In genomic region chr3:67781218-67781617, GRCh38 we compare ENCODE assay signal across 24 cellular contexts.
"Had no signal": no experiment of that assay in that cellular context is flagged by ENCODE, and none has a peak within 500 bp of the region (broad histone marks: within the 10 kb centered on the region; RNA-seq: fewer than 3 reads in every experiment).

No MANE protein-coding gene starts in this region.

- H3K9me3 Mint-ChIP-seq: dendritic cell treated with granulocyte-macrophage colony-stimulating factor and Interleukin-4, amounts not matched to agents 40 ng/mL and 50 ng/mL, for 4 days had no signal

- H3K27ac ChIP-seq: body of pancreas, cardiac muscle cell, foreskin keratinocyte, lower lobe of right lung, transverse colon, WERI-Rb-1 had no signal

- H3K36me3 ChIP-seq: cardiac muscle cell, lower lobe of right lung, transverse colon, WERI-Rb-1 had no signal

- H3K4me1 Mint-ChIP-seq: activated naive CD4-positive, alpha-beta T cell treated with anti-CD3 and anti-CD28 coated beads, Interleukin-2, amount 50 U/mL, for 24 hours; neural crest cell had no signal

- H3K27ac Mint-ChIP-seq: activated CD8-positive, alpha-beta T cell treated with anti-CD3 and anti-CD28 coated beads, Interleukin-2, amount 10 ng/mL, durations not matched to agents 7 days and 5 days; activated naive CD4-positive, alpha-beta T cell treated with anti-CD3 and anti-CD28 coated beads, Interleukin-2, amount 50 U/mL, for 24 hours; activated T-helper 1 cell treated with anti-CD3 and anti-CD28 coated beads, Interleukin-12 subunit alpha, Interleukin-12 subunit beta, Interleukin-2, Interleukin-4 antibody, amounts not matched to agents 30 ng/mL and 10 ng/mL and 1 ng/mL, durations not matched to agents 14 hours and 24 hours and 36 hours; dendritic cell treated with granulocyte-macrophage colony-stimulating factor and Interleukin-4, amounts not matched to agents 40 ng/mL and 50 ng/mL, for 4 days; progenitor cell of endocrine pancreas had no signal

- H3K4me1 ChIP-seq: body of pancreas, foreskin keratinocyte, lower lobe of right lung, transverse colon had no signal

- DNase-seq: activated CD4-positive, alpha-beta T cell treated with anti-CD3 and anti-CD28 coated beads, Interleukin-2, amount 50 U/mL, for 1 hour; activated CD4-positive, CD25-positive, alpha-beta regulatory T cell treated with anti-CD3 and anti-CD28 coated beads, Interleukin-2, amount 50 U/mL, for 72 hours; activated CD8-positive, alpha-beta T cell treated with anti-CD3 and anti-CD28 coated beads, Interleukin-2, amount 10 ng/mL, durations not matched to agents 7 days and 5 days; activated gamma-delta T cell treated with Interleukin-2 at 50 U/mL for 16 hours; anterior cingulate cortex; body of pancreas; effector CD4-positive, alpha-beta T cell; erythroblast; foreskin keratinocyte; kidney; lower lobe of right lung; naive thymus-derived CD4-positive, alpha-beta T cell; retina; stimulated activated CD4-positive, alpha-beta T cell treated with anti-CD3 and anti-CD28 coated beads, Interleukin-2, amount 100 ng/mL, for 48 hours; stimulated activated CD8-positive, alpha-beta memory T cell treated with anti-CD3 and anti-CD28 coated beads, Interleukin-4, amount 100 ng/mL, for 48 hours; stimulated activated naive B cell treated with anti-CD40 and anti-IgM and Interleukin-4, amounts not matched to agents 10 μg/mL and 1 μg/mL and 100 μg/mL, for 72 hours; transverse colon; WERI-Rb-1 had no signal

- H3K4me3 ChIP-seq: body of pancreas, cardiac muscle cell, lower lobe of right lung, transverse colon had no signal

- H3K4me3 Mint-ChIP-seq: activated CD8-positive, alpha-beta T cell treated with anti-CD3 and anti-CD28 coated beads, Interleukin-2, amount 10 ng/mL, durations not matched to agents 7 days and 5 days; activated naive CD4-positive, alpha-beta T cell treated with anti-CD3 and anti-CD28 coated beads, Interleukin-2, amount 50 U/mL, for 24 hours; activated T-helper 1 cell treated with anti-CD3 and anti-CD28 coated beads, Interleukin-12 subunit alpha, Interleukin-12 subunit beta, Interleukin-2, Interleukin-4 antibody, amounts not matched to agents 30 ng/mL and 10 ng/mL and 1 ng/mL, durations not matched to agents 14 hours and 24 hours and 36 hours; dendritic cell treated with granulocyte-macrophage colony-stimulating factor and Interleukin-4, amounts not matched to agents 40 ng/mL and 50 ng/mL, for 4 days; neural crest cell; stimulated activated naive B cell treated with anti-CD40 and anti-IgM and Interleukin-4, amounts not matched to agents 10 μg/mL and 1 μg/mL and 100 μg/mL, for 72 hours had no signal

- H3K9me3 ChIP-seq: body of pancreas had no signal

- H3K27me3 Mint-ChIP-seq: activated naive CD4-positive, alpha-beta T cell treated with anti-CD3 and anti-CD28 coated beads, Interleukin-2, amount 50 U/mL, for 24 hours; dendritic cell treated with granulocyte-macrophage colony-stimulating factor and Interleukin-4, amounts not matched to agents 40 ng/mL and 50 ng/mL, for 4 days; naive thymus-derived CD4-positive, alpha-beta T cell had no signal

- H3K27me3 ChIP-seq: body of pancreas, cardiac muscle cell, foreskin keratinocyte, transverse colon had no signal
